ENCODE assay signal across 10 cellular contexts in the genomic region with DNA sequence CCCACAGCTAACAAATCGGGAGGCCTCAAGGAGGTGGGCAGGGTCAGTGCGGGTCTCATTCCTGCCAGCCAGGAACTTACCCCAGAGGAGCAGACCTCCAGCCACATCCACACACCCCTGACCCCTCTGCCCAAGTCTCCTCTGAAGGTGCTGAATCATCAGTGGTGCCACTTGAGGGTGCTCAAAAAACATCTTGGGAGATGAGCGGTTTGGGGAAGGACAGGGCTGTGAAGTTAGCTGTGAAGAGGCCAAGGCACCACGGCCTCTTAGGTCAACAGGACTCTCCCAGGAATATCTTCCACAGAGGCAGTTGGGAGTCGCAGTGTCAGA. TPM values are rescaled to one million over a fixed set of nuclear protein-coding genes. Genes with fewer than 3 reads are reported as not detected.
DNase-seq lines count a peak whose midpoint lies in the region; ATAC-seq and TF ChIP-seq lines count a peak whose summit lies in the region.
"Had no signal": no experiment of that assay in that cellular context is flagged by ENCODE, and none has a peak within 500 bp of the region (broad histone marks: within the 10 kb centered on the region; RNA-seq: fewer than 3 reads in every experiment).

No MANE protein-coding gene starts in this region.

- H3K27me3 ChIP-seq in lower lobe of right lung (ENCODE audit: low read depth): peaks cover 12% of the 10 kb centered on the region

- intact Hi-C loops in lower lobe of right lung (cut with DNase I): no loop called here

- H3K36me3 ChIP-seq in lower lobe of right lung: peaks cover under 1% of the 10 kb centered on the region

- ATAC-seq in WTC11 (no peak), lower lobe of right lung (peak; percentile 8 to 17), omental fat pad (ENCODE audit: low FRiP score) (no peak), GM19467 (IDR thresholded peaks at IDR 0.05; ENCODE audit: unreplicated experiment) (no peak)

- peaks cover 20% of the 10 kb centered on the region for H3K4me1 ChIP-seq in lower lobe of right lung

- H3K27me3 Mint-ChIP-seq in activated CD4-positive, alpha-beta T cell treated with anti-CD3 and anti-CD28 coated beads, Interleukin-2, amount 10 ng/mL, durations not matched to agents 7 days and 5 days: peaks cover 38% of the 10 kb centered on the region
- H3K27me3 Mint-ChIP-seq in WTC11 (ENCODE audit: low read depth): peaks cover 53% of the 10 kb centered on the region

- peak overlapping the region; percentile 55 for H3K4me3 Mint-ChIP-seq in activated CD4-positive, alpha-beta T cell treated with anti-CD3 and anti-CD28 coated beads, Interleukin-2, amount 10 ng/mL, durations not matched to agents 7 days and 5 days
- peak overlapping the region; percentile 66 for H3K4me3 Mint-ChIP-seq in WTC11

- H3K9me3 Mint-ChIP-seq in activated CD4-positive, alpha-beta T cell treated with anti-CD3 and anti-CD28 coated beads, Interleukin-2, amount 10 ng/mL, durations not matched to agents 7 days and 5 days: no peaks in the 10 kb centered on the region
- no peaks in the 10 kb centered on the region for H3K9me3 Mint-ChIP-seq in WTC11

- CTCF ChIA-PET in activated CD4-positive, alpha-beta T cell treated with anti-CD3 and anti-CD28 coated beads, Interleukin-2, amount 10 ng/mL, durations not matched to agents 7 days and 5 days (lab: Charles Lee): interaction anchor here (0.9 to 13.4 kb wide), 14 partner anchors 9 to 440 kb away, joined by 3 to 87 read pairs (median 6); no protein-coding TSS in a partner anchor
- CTCF ChIA-PET in WTC11 (lab: Charles Lee): interaction anchor here (0.5 to 3.0 kb wide), 11 partner anchors 8 to 435 kb away, joined by 3 to 57 read pairs (median 9); a partner anchor contains a TSS

- H3K4me1 Mint-ChIP-seq in activated CD4-positive, alpha-beta T cell treated with anti-CD3 and anti-CD28 coated beads, Interleukin-2, amount 10 ng/mL, durations not matched to agents 7 days and 5 days: peaks cover 5% of the 10 kb centered on the region
- peaks cover 5% of the 10 kb centered on the region for H3K4me1 Mint-ChIP-seq in WTC11

- TF ChIP-seq CTCF in WTC11 (IDR thresholded peaks at IDR 0.05) (no peak), lower lobe of right lung (IDR thresholded peaks at IDR 0.05) (no peak), omental fat pad (IDR thresholded peaks at IDR 0.05) (no peak)

- H3K27ac Mint-ChIP-seq in activated CD4-positive, alpha-beta T cell treated with anti-CD3 and anti-CD28 coated beads, Interleukin-2, amount 10 ng/mL, durations not matched to agents 7 days and 5 days: no peak overlapping the region
- no peak overlapping the region for H3K27ac Mint-ChIP-seq in WTC11

- POLR2A ChIA-PET in activated CD4-positive, alpha-beta T cell treated with anti-CD3 and anti-CD28 coated beads, Interleukin-2, amount 10 ng/mL, durations not matched to agents 7 days and 5 days (lab: Charles Lee): no interaction called here
- POLR2A ChIA-PET in WTC11 (lab: Charles Lee): interaction anchor here (1.1 kb wide), 1 partner anchor 185 kb away, joined by 3 read pairs; no protein-coding TSS in a partner anchor

- H3K27ac ChIP-seq in lower lobe of right lung (peak overlapping the region; percentile 78), substantia nigra (ENCODE audit: low read depth, low read length, poor library complexity, severe bottlenecking) (peak overlapping the region; percentile 59)
- H3K27ac ChIP-seq: KMS-11 had no signal

- H3K36me3 Mint-ChIP-seq in activated CD4-positive, alpha-beta T cell treated with anti-CD3 and anti-CD28 coated beads, Interleukin-2, amount 10 ng/mL, durations not matched to agents 7 days and 5 days (ENCODE audit: low read depth): no peaks in the 10 kb centered on the region
- no peaks in the 10 kb centered on the region for H3K36me3 Mint-ChIP-seq in WTC11

- H3K9me3 ChIP-seq in lower lobe of right lung: no peaks in the 10 kb centered on the region

- no peak for DNase-seq in activated CD4-positive, alpha-beta T cell treated with anti-CD3 and anti-CD28 coated beads, Interleukin-2, amount 10 ng/mL, durations not matched to agents 7 days and 5 days
- DNase-seq in activated CD4-positive, alpha-beta T cell treated with anti-CD3 and anti-CD28 coated beads, Interleukin-2, amount 50 U/mL, for 1 hour: no peak
- DNase-seq in WTC11 (ENCODE audit: low spot score) (no peak), lower lobe of right lung (no peak), substantia nigra (lab: John Stamatoyannopoulos, UW) (peak in 1 of 49 donors; percentile 8), omental fat pad (ENCODE audit: low spot score) (no peak), cerebellar cortex (ENCODE audit: low spot score) (no peak)
- DNase-seq: activated gamma-delta T cell had no signal

- H3K4me3 ChIP-seq in lower lobe of right lung: peak overlapping the region; percentile 64

TF ChIP-seq in WTC11, 78 proteins besides CTCF, POLR2A, EP300 and RAD21:
- TF ChIP-seq FOXK1 (CRISPR knock-in tag; IDR thresholded peaks at IDR 0.05) (no peak), SOX15 (CRISPR knock-in tag; IDR thresholded peaks at IDR 0.05) (no peak), NR1H2 (CRISPR knock-in tag; IDR thresholded peaks at IDR 0.05) (no peak), FOXJ3 (CRISPR knock-in tag; IDR thresholded peaks at IDR 0.05; ENCODE audit: borderline replicate concordance) (no peak)

RNA-seq across cellular contexts. Expression of a gene that starts 1.2 kb away (rescaled TPM):
- under 1 TPM; 0.83 to 0.87 TPM for total RNA-seq in activated CD4-positive, alpha-beta T cell treated with anti-CD3 and anti-CD28 coated beads, Interleukin-2, amount 10 ng/mL, durations not matched to agents 7 days and 5 days
- total RNA-seq in WTC11 (2021): 1.0 to 2.3 TPM (median 1.5 TPM) in 3 replicates
- total RNA-seq in lower lobe of right lung: 56.8 TPM
- 10 to 100 TPM; 12.0 to 49.8 (median 25.6) TPM for total RNA-seq in omental fat pad

RNA-seq across cellular contexts. Expression of a gene that starts 48.6 kb away (rescaled TPM):
- 10 to 100 TPM; 67.3 to 77.7 TPM for total RNA-seq in activated CD4-positive, alpha-beta T cell treated with anti-CD3 and anti-CD28 coated beads, Interleukin-2, amount 10 ng/mL, durations not matched to agents 7 days and 5 days
- total RNA-seq in WTC11 (2021) (67.6 to 73.6 TPM (median 72.3 TPM) in 3 replicates), lower lobe of right lung (56.3 TPM), omental fat pad (10 to 100 TPM; 39.9 to 48.3 (median 40.5) TPM)

RNA-seq across cellular contexts. Expression of a gene that starts 50.7 kb away (rescaled TPM):
- 100 to 1,000 TPM; 122 to 125 TPM for total RNA-seq in activated CD4-positive, alpha-beta T cell treated with anti-CD3 and anti-CD28 coated beads, Interleukin-2, amount 10 ng/mL, durations not matched to agents 7 days and 5 days
- total RNA-seq in WTC11 (2021) (60.2 to 65.7 TPM (median 61.8 TPM) in 3 replicates), lower lobe of right lung (157 TPM), omental fat pad (100 to 1,000 TPM; 104 to 125 (median 120) TPM)

Comparison
In these comparisons a context has a peak if more than half of its experiments do, and no peak if none do; other contexts are left out.
1. ATAC-seq: peak in lower lobe of right lung (2 of 2); none in WTC11 (single experiment), omental fat pad (single experiment) and GM19467 (single experiment).